ENCODE assay signal across 13 cellular contexts in the genomic region with DNA sequence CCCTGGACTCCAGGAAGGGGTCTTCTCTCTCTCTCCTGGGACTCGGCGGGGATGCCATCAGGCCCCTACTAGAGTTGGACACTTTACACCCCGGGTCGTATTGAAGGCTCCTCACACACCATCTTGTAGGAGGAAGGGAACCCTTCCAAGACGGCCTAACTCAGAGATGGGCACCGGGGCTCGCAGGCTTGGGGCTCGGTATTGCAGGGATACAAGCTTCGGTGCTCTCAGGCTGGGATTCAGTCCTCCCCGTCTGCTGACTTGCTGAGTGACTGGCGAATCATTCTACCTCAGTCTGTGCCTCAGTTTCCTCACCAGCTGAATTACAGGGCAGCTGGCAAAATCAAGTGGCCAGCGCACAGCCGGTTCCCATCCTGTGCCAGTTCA. TPM values are rescaled to one million over a fixed set of nuclear protein-coding genes. Genes with fewer than 3 reads are reported as not detected.
DNase-seq lines count a peak whose midpoint lies in the region; ATAC-seq, FAIRE-seq and TF ChIP-seq lines count a peak whose summit lies in the region.
"Had no signal": no experiment of that assay in that cellular context is flagged by ENCODE, and none has a peak within 500 bp of the region (broad histone marks: within the 10 kb centered on the region; RNA-seq: fewer than 3 reads in every experiment).

No MANE protein-coding gene starts in this region.

- no peak for TF ChIP-seq CTCF in pancreas (IDR thresholded peaks at IDR 0.05)

- no peak for TF ChIP-seq RAD21 in Ishikawa (IDR thresholded peaks at IDR 0.05; ENCODE audit: low read depth)

- no peaks in the 10 kb centered on the region for H3K27me3 Mint-ChIP-seq in activated naive CD4-positive, alpha-beta T cell treated with anti-CD3 and anti-CD28 coated beads for 36 hours (ENCODE audit: low read depth)
- H3K27me3 Mint-ChIP-seq in T-cell: no peaks in the 10 kb centered on the region
- H3K27me3 Mint-ChIP-seq: activated CD4-positive, alpha-beta T cell treated with anti-CD3 and anti-CD28 coated beads for 36 hours; CD4-positive, alpha-beta T cell had no signal

- H3K4me2 ChIP-seq in BLaER1 treated with 17β-estradiol and CSF1 and Interleukin-3, amounts not matched to agents 10 nM and 100 nM: peak overlapping the region; percentile 94 to 100 (median 97)
- H3K4me2 ChIP-seq: smooth muscle cell had no signal

- H3K36me3 Mint-ChIP-seq in activated naive CD4-positive, alpha-beta T cell treated with anti-CD3 and anti-CD28 coated beads for 36 hours (ENCODE audit: low read depth): peaks cover 16% of the 10 kb centered on the region
- H3K36me3 Mint-ChIP-seq in T-cell: no peaks in the 10 kb centered on the region

- POLR2A ChIA-PET in T-cell (lab: Charles Lee): no interaction called here

- H3K9me3 Mint-ChIP-seq in activated naive CD4-positive, alpha-beta T cell treated with anti-CD3 and anti-CD28 coated beads for 36 hours: no peaks in the 10 kb centered on the region
- H3K9me3 Mint-ChIP-seq in T-cell: no peaks in the 10 kb centered on the region
- H3K9me3 Mint-ChIP-seq: CD4-positive, alpha-beta T cell had no signal

- peaks cover 0 to 28% (median 18%) of the 10 kb centered on the region in 11 experiments; a peak in 15 of 22 replicates for H4K20me1 ChIP-seq in BLaER1 treated with 17β-estradiol and CSF1 and Interleukin-3, amounts not matched to agents 10 nM and 100 nM

- H3K27me3 ChIP-seq in BLaER1 treated with 17β-estradiol and CSF1 and Interleukin-3, amounts not matched to agents 10 nM and 100 nM: no peaks in the 10 kb centered on the region
- no peaks in the 10 kb centered on the region for H3K27me3 ChIP-seq in esophagus (ENCODE audit: control insufficient read depth in 1 of 2, insufficient read depth in 2 of 2, low read length in 2 of 2)
- H3K27me3 ChIP-seq in pancreas: no peaks in the 10 kb centered on the region

- H3K27ac ChIP-seq in BLaER1 treated with 17β-estradiol and CSF1 and Interleukin-3, amounts not matched to agents 10 nM and 100 nM: peak overlapping the region; percentile 79 to 91 (median 87)
- H3K27ac ChIP-seq in esophagus (ENCODE audit: low read depth in 2 of 2, low read length in 1 of 2) (peak overlapping the region; percentile 33 to 62), pancreas (peak overlapping the region; percentile 68 to 76 (median 71))

- no peak overlapping the region for H3K27ac Mint-ChIP-seq in activated naive CD4-positive, alpha-beta T cell treated with anti-CD3 and anti-CD28 coated beads for 36 hours
- no peak overlapping the region for H3K27ac Mint-ChIP-seq in T-cell
- H3K27ac Mint-ChIP-seq: activated CD4-positive, alpha-beta T cell treated with anti-CD3 and anti-CD28 coated beads for 36 hours had no signal

- intact Hi-C loops in pancreas (cut with DNase I): no loop called here
- intact Hi-C loops in activated naive CD4-positive, alpha-beta T cell treated with anti-CD3 and anti-CD28 coated beads for 36 hours (cut with micrococcal nuclease): no loop called here

- WGBS in esophagus, 2 donors: 69% methylated on average over 13 of the region's 13 CpGs
- 69 to 74% methylated on average over 13 of the region's 13 CpGs for WGBS in pancreas, 2 donors

- no peaks in the 10 kb centered on the region for H3K9me3 ChIP-seq in BLaER1 treated with 17β-estradiol and CSF1 and Interleukin-3, amounts not matched to agents 10 nM and 100 nM (replicated peaks in 1 of 11)
- H3K9me3 ChIP-seq in esophagus (ENCODE audit: control insufficient read depth in 2 of 2, insufficient read depth in 1 of 2, low read depth in 1 of 2, low read length in 1 of 2) (no peaks in the 10 kb centered on the region), pancreas (no peaks in the 10 kb centered on the region)

- DNase-seq in pancreas (no peak), T-cell (no peak), UCSD-AML1 (lab: John Stamatoyannopoulos, UW; ENCODE audit: unreplicated experiment) (no peak)
- DNase-seq in activated naive CD4-positive, alpha-beta T cell treated with anti-CD3 and anti-CD28 coated beads for 36 hours: no peak
- DNase-seq: activated CD4-positive, alpha-beta T cell treated with anti-CD3 and anti-CD28 coated beads for 36 hours; CD4-positive, alpha-beta T cell; NCI-H1417 treated with DMSO at 0.1 percent for 48 hours; NCI-H82 had no signal

- no peak overlapping the region for H3K4me3 Mint-ChIP-seq in activated naive CD4-positive, alpha-beta T cell treated with anti-CD3 and anti-CD28 coated beads for 36 hours
- peak overlapping the region in 1 of 3 donors; percentile 49 for H3K4me3 Mint-ChIP-seq in T-cell
- H3K4me3 Mint-ChIP-seq: activated CD4-positive, alpha-beta T cell treated with anti-CD3 and anti-CD28 coated beads for 36 hours; CD4-positive, alpha-beta T cell had no signal

- H3K9ac ChIP-seq in BLaER1 treated with 17β-estradiol and CSF1 and Interleukin-3, amounts not matched to agents 10 nM and 100 nM: peak overlapping the region; percentile 69 to 86 (median 79)

- H3K36me3 ChIP-seq in BLaER1 treated with 17β-estradiol and CSF1 and Interleukin-3, amounts not matched to agents 10 nM and 100 nM: peaks cover 0 to 12% (median 0%) of the 10 kb centered on the region in 11 experiments; a peak in 5 of 22 replicates
- no peaks in the 10 kb centered on the region for H3K36me3 ChIP-seq in esophagus (ENCODE audit: control insufficient read depth in 2 of 2, insufficient read depth in 2 of 2, low read length in 1 of 2)
- H3K36me3 ChIP-seq in pancreas: no peaks in the 10 kb centered on the region

- H3K4me1 ChIP-seq in BLaER1 treated with 17β-estradiol and CSF1 and Interleukin-3, amounts not matched to agents 10 nM and 100 nM: peaks cover 96 to 100% (median 100%) of the 10 kb centered on the region in 10 experiments
- H3K4me1 ChIP-seq in esophagus (ENCODE audit: control insufficient read depth in 2 of 2, insufficient read depth in 2 of 2, low read length in 1 of 2) (peaks cover 6 to 16% of the 10 kb centered on the region in 2 donors), pancreas (peaks cover 7 to 12% (median 7%) of the 10 kb centered on the region in 3 donors)

- CTCF ChIA-PET in activated naive CD4-positive, alpha-beta T cell treated with anti-CD3 and anti-CD28 coated beads for 36 hours (lab: Charles Lee): no interaction called here
- CTCF ChIA-PET in T-cell (lab: Charles Lee): no interaction called here

- no peak for TF ChIP-seq EP300 in Ishikawa (IDR thresholded peaks at IDR 0.05; ENCODE audit: borderline replicate concordance)

- ATAC-seq in pancreas (peak in 2 of 4 donors; percentile 10 to 14), HG02970 (IDR thresholded peaks at IDR 0.05; ENCODE audit: low FRiP score, unreplicated experiment) (no peak), T-cell (replicated peaks in 1 of 4) (no peak)
- ATAC-seq: activated CD4-positive, alpha-beta T cell treated with anti-CD3 and anti-CD28 coated beads for 36 hours had no signal

- H3K4me1 Mint-ChIP-seq in activated naive CD4-positive, alpha-beta T cell treated with anti-CD3 and anti-CD28 coated beads for 36 hours (ENCODE audit: low read depth): peaks cover 25% of the 10 kb centered on the region
- peaks cover 26 to 41% (median 27%) of the 10 kb centered on the region in 3 donors for H3K4me1 Mint-ChIP-seq in T-cell

- FAIRE-seq in pancreas (lab: Jason Lieb, UNC): no peak

- peak overlapping the region; percentile 55 to 72 (median 60) for H3K4me3 ChIP-seq in BLaER1 treated with 17β-estradiol and CSF1 and Interleukin-3, amounts not matched to agents 10 nM and 100 nM
- H3K4me3 ChIP-seq in esophagus (ENCODE audit: low read depth in 1 of 2, low read length in 2 of 2) (peak overlapping the region; percentile 5 to 20), pancreas (peak overlapping the region in 2 of 4 donors; percentile 17 to 30)

TF ChIP-seq in Ishikawa, 13 proteins besides CTCF, POLR2A, EP300 and RAD21 (continues in another document):
- TF ChIP-seq CREB1 (IDR thresholded peaks at IDR 0.05; ENCODE audit: low read depth): no peak
- TF ChIP-seq NFIC (IDR thresholded peaks at IDR 0.05): 0 out of 2 replicates have a peak, but pooled peaks have one; percentile 1
- TF ChIP-seq, protein P1, sequence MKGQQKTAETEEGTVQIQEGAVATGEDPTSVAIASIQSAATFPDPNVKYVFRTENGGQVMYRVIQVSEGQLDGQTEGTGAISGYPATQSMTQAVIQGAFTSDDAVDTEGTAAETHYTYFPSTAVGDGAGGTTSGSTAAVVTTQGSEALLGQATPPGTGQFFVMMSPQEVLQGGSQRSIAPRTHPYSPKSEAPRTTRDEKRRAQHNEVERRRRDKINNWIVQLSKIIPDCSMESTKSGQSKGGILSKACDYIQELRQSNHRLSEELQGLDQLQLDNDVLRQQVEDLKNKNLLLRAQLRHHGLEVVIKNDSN (IDR thresholded peaks at IDR 0.05): no peak
- no peak for TF ChIP-seq EGR1 (IDR thresholded peaks at IDR 0.05)

RNA-seq across cellular contexts. Expression of a gene that starts 0.4 kb away (rescaled TPM):
- polyA plus RNA-seq in esophagus: 10 to 100 TPM in 1 of 2 donors, 1 to 10 TPM in 1; 5.0 to 11.2 TPM
- total RNA-seq in pancreas: 1 to 10 TPM; 1.5 to 6.9 (median 4.4) TPM
- 10 to 100 TPM; 12.9 to 31.4 TPM for polyA plus RNA-seq in pancreas
- 10 to 100 TPM in 1 of 2 experiments, 1 to 10 TPM in 1; 8.5 to 11.4 TPM for total RNA-seq in activated naive CD4-positive, alpha-beta T cell treated with anti-CD3 and anti-CD28 coated beads for 36 hours
- 1 to 10 TPM; 2.4 to 5.4 (median 3.3) TPM for total RNA-seq in T-cell

RNA-seq across cellular contexts. Expression of a gene that starts 24.0 kb away (rescaled TPM):
- polyA plus RNA-seq in esophagus (10 to 100 TPM; 17.8 to 23.5 TPM), pancreas (10 to 100 TPM; 15.7 to 23.3 TPM)
- total RNA-seq in pancreas (10 to 100 TPM; 10.6 to 18.1 (median 12.6) TPM), T-cell (10 to 100 TPM; 15.4 to 24.0 (median 17.9) TPM)
- total RNA-seq in activated naive CD4-positive, alpha-beta T cell treated with anti-CD3 and anti-CD28 coated beads for 36 hours: 10 to 100 TPM; 30.5 to 34.2 TPM
